ENCODE assay signal across 8 cellular contexts in genomic region chr2:129923265-129924141, GRCh38. TPM values are rescaled to one million over a fixed set of nuclear protein-coding genes. Genes with fewer than 3 reads are reported as not detected.
DNase-seq lines count a peak whose midpoint lies in the region; ATAC-seq, FAIRE-seq and TF ChIP-seq lines count a peak whose summit lies in the region.

No MANE protein-coding gene starts in this region.

- ATAC-seq in HepG2 (peak; percentile 89), upper lobe of left lung (ENCODE audit: low FRiP score in 2 of 2) (peak; percentile 43 to 60), HG02610 (IDR thresholded peaks at IDR 0.05; ENCODE audit: unreplicated experiment) (no peak)

- in situ Hi-C loops in HepG2 (cut with HindIII; ENCODE audit: extremely low pct_ligation_motif_present, low pct_unique_long_range_greater_than_20kb), result no loop called here

- H3K79me2 ChIP-seq in OCI-LY3 (ENCODE audit: low read length) (no peaks in the 10 kb centered on the region), HepG2 (ENCODE audit: insufficient read depth, low read length) (no peaks in the 10 kb centered on the region)

- peak; percentile 49 for TF ChIP-seq CTCF in OCI-LY3 (IDR thresholded peaks at IDR 0.05; ENCODE audit: low read depth, low read length)
- TF ChIP-seq CTCF in HepG2 (CRISPR knock-in tag; IDR thresholded peaks at IDR 0.05), result peak; percentile 53
- peak in 3 of 6 experiments; percentile 28 to 37 (median 33) for TF ChIP-seq CTCF in upper lobe of left lung (IDR thresholded peaks at IDR 0.05)

- TF ChIP-seq POLR2A in HepG2 (IDR thresholded peaks at IDR 0.05; ENCODE audit: insufficient read depth in 1 of 2, low read depth in 2 of 2, low read length in 2 of 2) (no peak), upper lobe of left lung (IDR thresholded peaks at IDR 0.05) (no peak)

- TF ChIP-seq EP300 in HepG2 (IDR thresholded peaks at IDR 0.05; ENCODE audit: low read depth in 2 of 2, low read length in 2 of 2), result no peak
- TF ChIP-seq EP300 in HepG2 (CRISPR knock-in tag; IDR thresholded peaks at IDR 0.05; ENCODE audit: borderline replicate concordance), result no peak
- TF ChIP-seq EP300 in upper lobe of left lung (IDR thresholded peaks at IDR 0.05), result no peak

- peak overlapping the region; percentile 85 for H3K4me2 ChIP-seq in OCI-LY3 (ENCODE audit: low read length)
- peak overlapping the region; percentile 79 for H3K4me2 ChIP-seq in HepG2 (ENCODE audit: low read depth, low read length)

- H2AFZ ChIP-seq in OCI-LY3 (ENCODE audit: low read depth, low read length), result peak overlapping the region; percentile 45; the same call in 1 of the 2 replicates
- H2AFZ ChIP-seq in HepG2 (ENCODE audit: low read length), result peak overlapping the region; percentile 52

- H3K4me1 ChIP-seq in HUES6 (ENCODE audit: control insufficient read depth, insufficient read depth, low read length) (peaks cover 3% of the 10 kb centered on the region; the same call in 1 of the 2 replicates), OCI-LY3 (ENCODE audit: low read length) (peaks cover 5% of the 10 kb centered on the region), HepG2 (ENCODE audit: insufficient read depth, low read length) (peaks cover 10% of the 10 kb centered on the region), upper lobe of left lung (peaks cover 0 to 6% (median 0%) of the 10 kb centered on the region in 4 donors)

- TF ChIP-seq RAD21 in HepG2 (CRISPR knock-in tag; IDR thresholded peaks at IDR 0.05), result no peak

- H3K36me3 ChIP-seq in HUES6 (ENCODE audit: control insufficient read depth, insufficient read depth, low read length), result no peaks in the 10 kb centered on the region
- no peaks in the 10 kb centered on the region for H3K36me3 ChIP-seq in OCI-LY3 (replicated peaks; ENCODE audit: low read depth, low read length)
- no peaks in the 10 kb centered on the region for H3K36me3 ChIP-seq in HepG2 (replicated peaks in 1 of 2; ENCODE audit: control insufficient read depth in 1 of 2, insufficient read depth in 2 of 2, low read length in 2 of 2)
- H3K36me3 ChIP-seq in upper lobe of left lung, result no peaks in the 10 kb centered on the region

- H3K9me3 ChIP-seq in HUES6 (ENCODE audit: control insufficient read depth, insufficient read depth, low read depth, low read length), result no peaks in the 10 kb centered on the region
- peaks cover 6% of the 10 kb centered on the region for H3K9me3 ChIP-seq in OCI-LY3 (ENCODE audit: insufficient read depth, low read length)
- H3K9me3 ChIP-seq in HepG2 (ENCODE audit: low read length), result peaks cover 16% of the 10 kb centered on the region
- peaks cover 5 to 13% (median 8%) of the 10 kb centered on the region in 4 donors for H3K9me3 ChIP-seq in upper lobe of left lung

- DNase-seq in DMS79 treated with DMSO at 0.1 percent for 48 hours (lab: John Stamatoyannopoulos, UW) (peak; percentile 78), cerebellum (ENCODE audit: low spot score) (peak; percentile 33), HepG2 (ENCODE audit: low spot score) (peak; percentile 70), upper lobe of left lung (peak in 1 of 2 donors; percentile 65)
- no peak for DNase-seq in stimulated activated naive CD4-positive, alpha-beta T cell treated with Interleukin-2 at 50 U/mL for 16 hours (lab: John Stamatoyannopoulos, UW)

- H3K4me3 ChIP-seq in HUES6 (ENCODE audit: low read depth, low read length) (peak overlapping the region; percentile 68), OCI-LY3 (ENCODE audit: low read length) (peak overlapping the region; percentile 64), HepG2 (replicated peaks in 1 of 3; ENCODE audit: insufficient read depth in 1 of 3, low read depth in 2 of 3, low read length in 3 of 3) (peak overlapping the region in 1 of 3 experiments; percentile 57; a peak in 1 of 6 replicates), upper lobe of left lung (no peak overlapping the region)

- POLR2A ChIA-PET in HepG2 (lab: Yijun Ruan, JAX), result no interaction called here

- H4K20me1 ChIP-seq in OCI-LY3 (ENCODE audit: insufficient read depth, low read length) (no peaks in the 10 kb centered on the region), HepG2 (ENCODE audit: insufficient read depth, low read length) (no peaks in the 10 kb centered on the region)

- H3K27me3 ChIP-seq in HUES6 (ENCODE audit: control insufficient read depth, insufficient read depth, low read length) (peaks cover 27% of the 10 kb centered on the region), OCI-LY3 (ENCODE audit: low read depth, low read length) (0 out of 2 replicates have a peak, but pooled peaks cover 6% of the 10 kb centered on the region), HepG2 (ENCODE audit: control insufficient read depth in 1 of 2, insufficient read depth in 2 of 2, low read length in 2 of 2) (peaks cover 0 to 13% of the 10 kb centered on the region in 2 experiments; a peak in 4 of 5 replicates), upper lobe of left lung (peaks cover 0 to 10% (median 2%) of the 10 kb centered on the region in 4 donors)

- no peak overlapping the region for H3K9ac ChIP-seq in HUES6 (ENCODE audit: low read length)
- no peak overlapping the region for H3K9ac ChIP-seq in OCI-LY3 (ENCODE audit: low read length)
- H3K9ac ChIP-seq in HepG2 (ENCODE audit: insufficient read depth, low read depth, low read length), result no peak overlapping the region

- BruUV-seq in HepG2 (replicated peaks; lab: Mats Ljungman, UMichigan), result no TSS peak

- FAIRE-seq in HepG2 (lab: Jason Lieb, UNC), result peak; percentile 99

- H3K27ac ChIP-seq in HUES6 (ENCODE audit: low read depth, low read length), result no peak overlapping the region
- H3K27ac ChIP-seq in OCI-LY3 (ENCODE audit: low read length), result no peak overlapping the region
- no peak overlapping the region for H3K27ac ChIP-seq in HepG2 (ENCODE audit: extremely low read length, insufficient read depth, low read length)
- H3K27ac ChIP-seq in upper lobe of left lung, result no peak overlapping the region

- CTCF ChIA-PET in HepG2 (lab: Yijun Ruan, JAX; ENCODE audit: low intra/inter-chr PET ratio, low total read pairs), result interaction anchor here (0.8 kb wide), 1 partner anchor 1187 kb away, joined by 3 read pairs; no protein-coding TSS in a partner anchor

- intact Hi-C loops in HepG2 (cut with micrococcal nuclease; ENCODE audit: unreplicated experiment), result no loop called here

- 5% methylated on average over 17 of the region's 30 CpGs for WGBS in HepG2 (ENCODE audit: low lambda C conversion rate)
- WGBS in upper lobe of left lung, 2 donors, result 3 to 9% methylated on average over 10 to 25 of the region's 30 CpGs

TF ChIP-seq in HepG2, 621 proteins besides CTCF, POLR2A, EP300 and RAD21 (continues in another document):
- no peak for TF ChIP-seq PREB (CRISPR knock-in tag; IDR thresholded peaks at IDR 0.05)
- TF ChIP-seq, protein P1, sequence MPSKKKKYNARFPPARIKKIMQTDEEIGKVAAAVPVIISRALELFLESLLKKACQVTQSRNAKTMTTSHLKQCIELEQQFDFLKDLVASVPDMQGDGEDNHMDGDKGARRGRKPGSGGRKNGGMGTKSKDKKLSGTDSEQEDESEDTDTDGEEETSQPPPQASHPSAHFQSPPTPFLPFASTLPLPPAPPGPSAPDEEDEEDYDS (CRISPR knock-in tag; IDR thresholded peaks at IDR 0.05), result 0 out of 2 replicates have a peak, but pooled peaks have one; percentile 15
- TF ChIP-seq ZNF784 (CRISPR knock-in tag; IDR thresholded peaks at IDR 0.05; ENCODE audit: borderline replicate concordance), result 0 out of 2 replicates have a peak, but pooled peaks have one; percentile 37
- peak; percentile 69 for TF ChIP-seq SMC3 (IDR thresholded peaks at IDR 0.05; ENCODE audit: low read length)

RNA-seq across cellular contexts. Expression of gene RAB6C, which starts 56.0 kb away (rescaled TPM):
- 1.2 TPM for total RNA-seq in cerebellum
- total RNA-seq in HepG2 (2016; rRNA removed; fragmentation: Illumina TruSeq; extraction: Trizol), result not detected in 2 replicates
- total RNA-seq in HepG2 (2016; cell fraction: cytosol; rRNA removed; fragmentation: Illumina TruSeq; extraction: Trizol; ENCODE audit: low read depth), result not detected in 2 replicates
- total RNA-seq in HepG2 (2016; cell fraction: insoluble cytoplasmic fraction; rRNA removed; fragmentation: Illumina TruSeq; extraction: Trizol), result not detected in 2 replicates
- total RNA-seq in HepG2 (2016; cell fraction: membrane; rRNA removed; fragmentation: Illumina TruSeq; extraction: Trizol), result not detected in 2 replicates
- not detected in 2 replicates for total RNA-seq in HepG2 (2016; cell fraction: nucleus; rRNA removed; fragmentation: Illumina TruSeq; extraction: Trizol)
- not detected in 2 replicates for polyA plus RNA-seq in HepG2 (2011; rRNA removed)
- 0.05 TPM in 1 of 2 replicates, not detected in the other for polyA plus RNA-seq in HepG2 (2011; cell fraction: cytosol; rRNA removed)
- polyA plus RNA-seq in HepG2 (2011; cell fraction: nucleus; rRNA removed), result not detected in 2 replicates
- 0.08 TPM in 1 of 2 replicates, not detected in the other for polyA plus RNA-seq in HepG2 (2012)
- not detected in 2 replicates for polyA plus RNA-seq in HepG2 (2016; cell fraction: cytosol; fragmentation: Illumina TruSeq; extraction: Trizol; ENCODE audit: low read depth)
- not detected in 2 replicates for polyA plus RNA-seq in HepG2 (2016; cell fraction: insoluble cytoplasmic fraction; fragmentation: Illumina TruSeq; extraction: Trizol; ENCODE audit: low read depth)
- not detected in 2 replicates for polyA plus RNA-seq in HepG2 (2016; cell fraction: membrane; fragmentation: Illumina TruSeq; extraction: Trizol; ENCODE audit: low read depth)
- polyA plus RNA-seq in HepG2 (2016; cell fraction: nucleus; fragmentation: Illumina TruSeq; extraction: Trizol; ENCODE audit: insufficient read depth, low read depth), result not detected in 2 replicates
- not detected in 2 replicates for polyA minus RNA-seq in HepG2 (2011; rRNA and poly(A)+ RNA removed; ENCODE audit: low replicate concordance)
- polyA minus RNA-seq in HepG2 (2011; cell fraction: cytosol; rRNA and poly(A)+ RNA removed), result not detected in 2 replicates
- not detected in 2 replicates for polyA minus RNA-seq in HepG2 (2011; cell fraction: nucleus; rRNA and poly(A)+ RNA removed)
- total RNA-seq in upper lobe of left lung, result not detected

Comparison
In these comparisons a context has a peak if more than half of its experiments do, and no peak if none do; other contexts are left out.
1. H3K4me3 ChIP-seq: peak in HUES6 (single experiment) and OCI-LY3 (single experiment); none in upper lobe of left lung (0 of 4).